ENCODE assay signal across 10 cellular contexts in the genomic region with DNA sequence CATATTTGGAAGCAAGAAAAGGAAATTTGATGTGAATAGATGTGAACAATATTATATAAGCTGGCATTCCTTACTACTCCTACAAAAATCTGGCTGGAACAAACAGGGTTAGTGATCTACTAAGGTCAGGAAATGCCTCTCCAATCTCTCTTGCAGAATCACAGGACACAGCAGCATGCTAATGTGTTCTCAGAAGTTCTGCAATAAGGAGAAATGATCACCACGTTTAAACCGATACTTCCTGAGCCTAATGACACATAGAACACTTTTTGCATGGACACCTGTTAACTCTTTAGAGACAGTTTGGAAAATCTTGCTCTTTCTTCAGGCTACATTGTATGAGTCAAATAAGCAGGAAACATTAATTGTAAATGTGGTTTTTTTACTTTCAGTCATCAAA.
A peak's percentile ranks its signal among the peaks of the same experiment; 100 is the strongest.
DNase-seq lines count a peak whose midpoint lies in the region; ATAC-seq, FAIRE-seq and TF ChIP-seq lines count a peak whose summit lies in the region.
"Had no signal": no experiment of that assay in that cellular context is flagged by ENCODE, and none has a peak within 500 bp of the region (broad histone marks: within the 10 kb centered on the region; RNA-seq: fewer than 3 reads in every experiment).

No MANE protein-coding gene starts in this region.

- H3K9me3 Mint-ChIP-seq in activated T-helper 2 cell treated with anti-CD3 and anti-CD28 coated beads, Interferon-gamma antibody, Interleukin-2, Interleukin-4, amounts not matched to agents 10 μg/mL and 5 μg/mL and 100 μg/mL, durations not matched to agents 14 hours and 24 hours and 36 hours = no peaks in the 10 kb centered on the region
- H3K9me3 Mint-ChIP-seq: H9 had no signal

- H3K4me3 ChIP-seq in keratinocyte (ENCODE audit: control insufficient read depth in 2 of 3, extremely low read depth in 1 of 3, insufficient read depth in 2 of 3, low read depth in 1 of 3, low read length in 3 of 3) = peak overlapping the region in 2 of 3 experiments; percentile 52 to 53

- dilution Hi-C loops in keratinocyte (cut with MboI; ENCODE audit: extremely low pct_ligation_motif_present, low sequenced_read_pairs) = no loop called here

- DNase-seq in Right ventricle myocardium superior (no peak), cardiac septum (ENCODE audit: low spot score) (no peak), keratinocyte (ENCODE audit: low read depth, low spot score) (no peak), superior temporal gyrus (ENCODE audit: extremely low spot score) (no peak), NCI-H526 (lab: John Stamatoyannopoulos, UW) (no peak), NCI-H1694 (lab: John Stamatoyannopoulos, UW) (no peak)
- no peak for DNase-seq in activated T-helper 2 cell treated with anti-CD3 and anti-CD28 coated beads, Interferon-gamma antibody, Interleukin-2, Interleukin-4, amounts not matched to agents 10 μg/mL and 5 μg/mL and 100 μg/mL, durations not matched to agents 14 hours and 24 hours and 36 hours (ENCODE audit: low spot score)
- DNase-seq in activated CD8-positive, alpha-beta memory T cell treated with anti-CD3 and anti-CD28 coated beads for 24 hours = no peak
- DNase-seq: H9, NCI-H2107 had no signal

- intact Hi-C loops in Right ventricle myocardium superior (cut with DNase I) (no loop called here), cardiac septum (cut with DNase I) (no loop called here)
- intact Hi-C loops in activated T-helper 2 cell treated with anti-CD3 and anti-CD28 coated beads, Interferon-gamma antibody, Interleukin-2, Interleukin-4, amounts not matched to agents 10 μg/mL and 5 μg/mL and 100 μg/mL, durations not matched to agents 14 hours and 24 hours and 36 hours (cut with micrococcal nuclease) = no loop called here

- peaks cover 11% of the 10 kb centered on the region for H3K4me1 Mint-ChIP-seq in activated T-helper 2 cell treated with anti-CD3 and anti-CD28 coated beads, Interferon-gamma antibody, Interleukin-2, Interleukin-4, amounts not matched to agents 10 μg/mL and 5 μg/mL and 100 μg/mL, durations not matched to agents 14 hours and 24 hours and 36 hours (ENCODE audit: low read depth)

- H2AFZ ChIP-seq in keratinocyte (ENCODE audit: control insufficient read depth, low read length) = peak overlapping the region; percentile 17

- H3K36me3 Mint-ChIP-seq in activated T-helper 2 cell treated with anti-CD3 and anti-CD28 coated beads, Interferon-gamma antibody, Interleukin-2, Interleukin-4, amounts not matched to agents 10 μg/mL and 5 μg/mL and 100 μg/mL, durations not matched to agents 14 hours and 24 hours and 36 hours (ENCODE audit: low read depth) = no peaks in the 10 kb centered on the region

- H3K9me3 ChIP-seq in keratinocyte (ENCODE audit: control insufficient read depth, low read depth, low read length) = no peaks in the 10 kb centered on the region

- H3K4me2 ChIP-seq in keratinocyte (ENCODE audit: control insufficient read depth, extremely low read depth, insufficient read depth, low read depth, low read length) = peak overlapping the region; percentile 86

- H3K27ac Mint-ChIP-seq in activated T-helper 2 cell treated with anti-CD3 and anti-CD28 coated beads, Interferon-gamma antibody, Interleukin-2, Interleukin-4, amounts not matched to agents 10 μg/mL and 5 μg/mL and 100 μg/mL, durations not matched to agents 14 hours and 24 hours and 36 hours = peak overlapping the region; percentile 10
- H3K27ac Mint-ChIP-seq: H9 had no signal

- TF ChIP-seq CTCF in keratinocyte (optimal IDR thresholded peaks at IDR 0.05 in 1 of 3, IDR thresholded peaks at IDR 0.05 in 1 of 3, conservative IDR thresholded peaks at IDR 0.05 in 1 of 3; ENCODE audit: extremely low read depth in 1 of 3, insufficient read depth in 2 of 3, low read length in 3 of 3) = no peak

- peak overlapping the region; percentile 49 for H3K27ac ChIP-seq in keratinocyte (ENCODE audit: control insufficient read depth, insufficient read depth, low read length)

- H3K4me1 ChIP-seq in keratinocyte (ENCODE audit: control insufficient read depth, extremely low read depth, insufficient read depth, low read length) = peaks cover 17% of the 10 kb centered on the region

- H3K9me1 ChIP-seq in keratinocyte (ENCODE audit: control insufficient read depth, extremely low read depth, insufficient read depth, low read length) = no peaks in the 10 kb centered on the region

- H3K79me2 ChIP-seq in keratinocyte (ENCODE audit: control insufficient read depth, insufficient read depth, low read length) = no peaks in the 10 kb centered on the region

- H4K20me1 ChIP-seq in keratinocyte (ENCODE audit: control insufficient read depth, extremely low read depth, insufficient read depth, low read length) = no peaks in the 10 kb centered on the region

- no peaks in the 10 kb centered on the region for H3K27me3 ChIP-seq in keratinocyte (ENCODE audit: control insufficient read depth, extremely low read depth, insufficient read depth, low read length)

- no peaks in the 10 kb centered on the region for H3K36me3 ChIP-seq in keratinocyte (ENCODE audit: control insufficient read depth in 2 of 2, extremely low read depth in 1 of 2, insufficient read depth in 2 of 2, low read length in 2 of 2)

- H3K27me3 Mint-ChIP-seq in activated T-helper 2 cell treated with anti-CD3 and anti-CD28 coated beads, Interferon-gamma antibody, Interleukin-2, Interleukin-4, amounts not matched to agents 10 μg/mL and 5 μg/mL and 100 μg/mL, durations not matched to agents 14 hours and 24 hours and 36 hours (ENCODE audit: low read depth) = peaks cover 18% of the 10 kb centered on the region

- ATAC-seq in Right ventricle myocardium superior (ENCODE audit: poor library complexity) = peak; percentile 43

- H3K4me3 Mint-ChIP-seq in activated T-helper 2 cell treated with anti-CD3 and anti-CD28 coated beads, Interferon-gamma antibody, Interleukin-2, Interleukin-4, amounts not matched to agents 10 μg/mL and 5 μg/mL and 100 μg/mL, durations not matched to agents 14 hours and 24 hours and 36 hours (ENCODE audit: low read depth) = no peak overlapping the region
- H3K4me3 Mint-ChIP-seq: H9 had no signal

- peak; percentile 67 for FAIRE-seq in keratinocyte (lab: Jason Lieb, UNC)

- H3K9ac ChIP-seq in keratinocyte (ENCODE audit: control insufficient read depth, extremely low read depth, insufficient read depth, low read length) = peak overlapping the region; percentile 67
